18 cellular contexts compared by ENCODE assay signal in genomic region chr13:53242015-53242414, GRCh38.
A peak's percentile ranks its signal among the peaks of the same experiment; 100 is the strongest.
DNase-seq lines count a peak whose midpoint lies in the region; TF ChIP-seq lines count a peak whose summit lies in the region.
"Had no signal": no experiment of that assay in that cellular context is flagged by ENCODE, and none has a peak within 500 bp of the region (broad histone marks: within the 10 kb centered on the region; RNA-seq: fewer than 3 reads in every experiment).

No MANE protein-coding gene starts in this region.

- no peak for TF ChIP-seq CTCF in HEK293 (tag by site-specific recombination; IDR thresholded peaks at IDR 0.05)
- TF ChIP-seq CTCF in suprapubic skin (IDR thresholded peaks at IDR 0.05), result no peak
- TF ChIP-seq CTCF in testis (IDR thresholded peaks at IDR 0.05), result no peak

- 54% methylated on average over 6 of the region's 6 CpGs for WGBS in suprapubic skin
- WGBS in testis, 2 donors, result 76 to 83% methylated on average over 6 of the region's 6 CpGs

- DNase-seq in NCI-H2029 treated with DMSO at 0.1 percent for 48 hours (lab: John Stamatoyannopoulos, UW), result peak; percentile 53
- DNase-seq in NCI-H526 (lab: John Stamatoyannopoulos, UW), result peak; percentile 11 to 73
- DNase-seq in retina, result peak; percentile 63
- no peak for DNase-seq in suprapubic skin (ENCODE audit: low spot score in 2 of 2)
- no peak for DNase-seq in dedifferentiated amniotic fluid mesenchymal stem cell (ENCODE audit: extremely low spot score)
- DNase-seq in testis, result no peak
- DNase-seq: activated CD4-positive, alpha-beta T cell treated with anti-CD3 and anti-CD28 coated beads for 36 hours; CD8-positive, alpha-beta memory T cell; foreskin fibroblast; hypothalamus; islet precursor cell; mammary epithelial cell; NCI-H1436 treated with DMSO at 0.1 percent for 48 hours; ovary; thyroid gland had no signal

- H3K27me3 ChIP-seq in suprapubic skin (peaks cover 9% of the 10 kb centered on the region), testis (no peaks in the 10 kb centered on the region)
- H3K27me3 ChIP-seq: ovary, thyroid gland had no signal

- H3K4me1 ChIP-seq in HEK293 (ENCODE audit: control insufficient read depth, insufficient read depth, low read length) (peaks cover 2% of the 10 kb centered on the region; the same call in 1 of the 2 replicates), suprapubic skin (no peaks in the 10 kb centered on the region), testis (no peaks in the 10 kb centered on the region)
- H3K4me1 ChIP-seq: breast epithelium, thyroid gland had no signal

- no peak overlapping the region for H3K27ac ChIP-seq in HEK293 (ENCODE audit: extremely low read depth, low read depth, low read length)
- no peak overlapping the region for H3K27ac ChIP-seq in suprapubic skin
- no peak overlapping the region for H3K27ac ChIP-seq in testis
- H3K27ac ChIP-seq: breast epithelium, epithelial cell of prostate, ovary, thyroid gland had no signal

- no peaks in the 10 kb centered on the region for H3K9me3 ChIP-seq in HEK293 (ENCODE audit: control insufficient read depth, insufficient read depth, low read depth, low read length)
- H3K9me3 ChIP-seq in suprapubic skin, result no peaks in the 10 kb centered on the region
- no peaks in the 10 kb centered on the region for H3K9me3 ChIP-seq in testis
- H3K9me3 ChIP-seq: breast epithelium, ovary, thyroid gland had no signal

- intact Hi-C loops in testis (cut with DNase I; ENCODE audit: low total_unique reads), result no loop called here

- POLR2A ChIA-PET in HEK293 (lab: Yijun Ruan, JAX), result no interaction called here

- H3K4me3 ChIP-seq in HEK293 (ENCODE audit: low read depth, low read length) (no peak overlapping the region), suprapubic skin (no peak overlapping the region), testis (no peak overlapping the region)
- H3K4me3 ChIP-seq: breast epithelium, ovary, thyroid gland had no signal

- TF ChIP-seq EP300 in suprapubic skin (IDR thresholded peaks at IDR 0.05), result no peak

- CTCF ChIA-PET in HEK293 (lab: Yijun Ruan, JAX), result interaction anchor here (0.6 to 0.7 kb wide), 2 partner anchors 17 to 444 kb away, joined by 3 read pairs; no protein-coding TSS in a partner anchor

- no peak for TF ChIP-seq POLR2A in suprapubic skin (IDR thresholded peaks at IDR 0.05)
- TF ChIP-seq POLR2A in testis (IDR thresholded peaks at IDR 0.05), result no peak

- H3K36me3 ChIP-seq in HEK293 (ENCODE audit: control insufficient read depth in 2 of 2, insufficient read depth in 1 of 2, low read length in 2 of 2) (no peaks in the 10 kb centered on the region), suprapubic skin (no peaks in the 10 kb centered on the region), testis (ENCODE audit: low read depth, missing control alignments) (no peaks in the 10 kb centered on the region)
- H3K36me3 ChIP-seq: breast epithelium, ovary, thyroid gland had no signal

TF ChIP-seq in HEK293, 187 proteins besides CTCF, POLR2A, EP300 and RAD21:
- TF ChIP-seq GLIS1 (tag by site-specific recombination; IDR thresholded peaks at IDR 0.05) (peak; percentile 58; the same call in 1 of the 2 replicates), ZNF423 (tag by site-specific recombination; IDR thresholded peaks at IDR 0.05) (no peak)

Comparison
In these comparisons a context has a peak if more than half of its experiments do, and no peak if none do; other contexts are left out.
1. DNase-seq: peak in NCI-H2029 treated with DMSO at 0.1 percent for 48 hours (single experiment), NCI-H526 (2 of 2) and retina (single experiment); none in suprapubic skin (0 of 2), dedifferentiated amniotic fluid mesenchymal stem cell (single experiment) and testis (single experiment).